Comparison of ENCODE assay signal across 8 cellular contexts in the genomic region with DNA sequence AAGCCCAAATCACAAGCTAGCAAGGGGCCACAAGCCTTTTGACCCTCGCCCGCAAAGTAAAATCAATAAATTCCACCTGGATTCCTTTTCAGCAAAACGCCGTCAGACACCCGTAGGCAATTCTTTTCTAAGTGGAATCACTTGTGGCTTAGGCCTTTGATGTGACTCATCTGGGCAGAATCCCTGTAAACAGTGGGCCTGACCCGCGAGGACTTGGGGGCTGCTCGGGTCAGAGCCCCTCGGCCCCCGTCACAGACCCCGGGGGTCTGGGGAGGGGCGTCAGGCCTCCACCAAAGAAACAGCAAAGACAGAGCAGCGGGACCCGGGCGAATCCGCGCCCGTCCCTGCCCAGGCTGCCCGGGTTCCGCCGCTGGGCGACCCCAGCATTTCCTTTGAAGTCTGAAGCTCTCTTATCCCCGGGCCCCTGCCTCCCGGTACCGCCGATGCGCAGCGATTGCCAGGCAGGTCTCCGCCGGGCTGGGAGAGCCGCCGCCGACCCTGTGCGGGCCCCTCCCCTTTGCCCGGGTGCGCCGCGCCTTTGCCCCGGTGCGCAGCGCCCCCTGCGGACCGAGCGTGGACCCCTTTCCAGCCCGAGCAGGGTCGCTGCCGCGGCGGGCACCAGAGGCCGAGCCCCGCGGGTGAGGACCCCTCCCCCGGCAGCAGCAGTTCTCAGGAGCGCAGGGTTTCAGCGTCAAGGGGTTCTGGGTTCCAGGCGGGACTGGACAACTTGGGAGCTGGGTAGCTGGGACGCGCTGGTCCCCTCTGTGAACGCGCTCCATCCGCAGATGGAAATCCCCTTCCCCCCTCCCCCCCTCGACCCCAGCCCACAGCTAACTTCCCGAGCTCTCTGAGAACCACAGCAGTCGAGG.
DNase-seq lines count a peak whose midpoint lies in the region; ATAC-seq, FAIRE-seq and TF ChIP-seq lines count a peak whose summit lies in the region.

No MANE protein-coding gene starts in this region.

- H3K4me1 ChIP-seq in H1 (replicated peaks in 1 of 4; ENCODE audit: control insufficient read depth in 3 of 4, insufficient read depth in 4 of 4, low read length in 3 of 4): peaks cover 0 to 4% (median 3%) of the 10 kb centered on the region in 4 experiments; a peak in 3 of 7 replicates

- no peak overlapping the region for H3K27ac Mint-ChIP-seq in osteocyte (ENCODE audit: unreplicated experiment)

- H3K9ac ChIP-seq in H1 (replicated peaks in 1 of 4; ENCODE audit: extremely low read depth in 1 of 4, low read depth in 3 of 4, low read length in 3 of 4): no peak overlapping the region; a peak in 2 of 7 replicates

- H3K4me3 ChIP-seq in HFF-Myc (replicated peaks; ENCODE audit: low read depth, low read length) (peak overlapping the region; percentile 24; the same call in 1 of the 2 replicates), H1 (ENCODE audit: extremely low read depth in 1 of 4, insufficient read depth in 2 of 4, low read depth in 3 of 4, low read length in 4 of 4) (peak overlapping the region; percentile 17 to 63 (median 36))

- H3K27me3 Mint-ChIP-seq in osteocyte (ENCODE audit: unreplicated experiment): peaks cover 43% of the 10 kb centered on the region

- H3K9me3 Mint-ChIP-seq in osteocyte (ENCODE audit: unreplicated experiment): no peaks in the 10 kb centered on the region

- H3K4me1 Mint-ChIP-seq in osteocyte (ENCODE audit: unreplicated experiment): peaks cover 6% of the 10 kb centered on the region

- H2BK20ac ChIP-seq in H1 (ENCODE audit: low read length): 0 out of 2 replicates have a peak overlapping the region, but pooled peaks have one; percentile 18

- no peaks in the 10 kb centered on the region for H3K36me3 ChIP-seq in H1 (ENCODE audit: control insufficient read depth in 2 of 4, insufficient read depth in 4 of 4, low read length in 3 of 4)

- H3K18ac ChIP-seq in H1 (ENCODE audit: extremely low read depth, low read length): peak overlapping the region; percentile 51

- ATAC-seq in HG03159 (IDR thresholded peaks at IDR 0.05; ENCODE audit: unreplicated experiment): no peak

- peak overlapping the region; percentile 83; the same call in 1 of the 2 replicates for H4K8ac ChIP-seq in H1 (ENCODE audit: extremely low read depth, insufficient read depth, low read length)

- WGBS in H1 (ENCODE audit: extremely low coverage in 1 of 2, insufficient coverage in 1 of 2, insufficient read length in 1 of 2, insufficient replicate concordance in 2 of 2, low coverage in 1 of 2, low lambda C conversion rate in 2 of 2, missing lambda C conversion rate in 1 of 2), 2 experiments: 13% methylated on average over 44 of the region's 64 CpGs; no CpG with 5 or more reads in 1 of the 2 experiments

- CTCF ChIA-PET in H1 (lab: Charles Lee; ENCODE audit: partially characterized antibody): interaction anchor here (0.6 to 3.5 kb wide), 26 partner anchors 8 to 1107 kb away, joined by 3 to 27 read pairs (median 3); no protein-coding TSS in a partner anchor

- POLR2A ChIA-PET in H1 (lab: Charles Lee; ENCODE audit: partially characterized antibody): interaction anchor here (1.1 to 1.8 kb wide), 4 partner anchors 9 to 46 kb away, joined by 4 to 6 read pairs (median 4); no protein-coding TSS in a partner anchor

- H2AFZ ChIP-seq in H1 (ENCODE audit: low read length): no peak overlapping the region

- H3K27ac ChIP-seq in H1 (ENCODE audit: low read depth, low read length): no peak overlapping the region

- TF ChIP-seq POLR2A in H1 (IDR thresholded peaks at IDR 0.05; ENCODE audit: control extremely low read depth in 1 of 2, low read depth in 2 of 2, low read length in 2 of 2): no peak

- H3K56ac ChIP-seq in H1 (replicated peaks; ENCODE audit: insufficient read length, low read depth, low read length): no peak overlapping the region

- H3K79me1 ChIP-seq in H1 (ENCODE audit: low read depth, low read length): no peaks in the 10 kb centered on the region

- no peaks in the 10 kb centered on the region for H3K79me2 ChIP-seq in H1 (ENCODE audit: control insufficient read depth in 1 of 2, insufficient read depth in 2 of 2, low read length in 2 of 2)

- H2BK120ac ChIP-seq in H1 (replicated peaks; ENCODE audit: low read depth, low read length): no peak overlapping the region

- H4K20me1 ChIP-seq in H1 (replicated peaks in 1 of 2; ENCODE audit: control insufficient read depth in 1 of 2, insufficient read depth in 2 of 2, low read length in 2 of 2): no peaks in the 10 kb centered on the region

- peaks cover 3% of the 10 kb centered on the region for H3K36me3 Mint-ChIP-seq in osteocyte (ENCODE audit: unreplicated experiment)

- H4K5ac ChIP-seq in H1 (ENCODE audit: insufficient read length, low read depth, low read length): no peak overlapping the region

- peak; percentile 67 to 83 for TF ChIP-seq RAD21 in H1 (IDR thresholded peaks at IDR 0.05 in 1 of 2, conservative IDR thresholded peaks at IDR 0.05 in 1 of 2; ENCODE audit: low read depth in 2 of 2, low read length in 2 of 2)

- no peak overlapping the region for H3K4ac ChIP-seq in H1 (replicated peaks; ENCODE audit: insufficient read length, low read depth, low read length)

- H3K9me3 ChIP-seq in H1 (ENCODE audit: insufficient read depth in 2 of 2, low read depth in 1 of 2, low read length in 1 of 2): no peaks in the 10 kb centered on the region; a peak in 1 of 4 replicates

- TF ChIP-seq CTCF in HFF-Myc (IDR thresholded peaks at IDR 0.05; ENCODE audit: low read depth, low read length, missing control alignments) (peak; percentile 63), H1 (IDR thresholded peaks at IDR 0.05; ENCODE audit: control extremely low read depth in 1 of 3, insufficient read depth in 1 of 3, low read depth in 1 of 3, low read length in 3 of 3) (peak; percentile 72 to 85 (median 72)), osteocyte (IDR thresholded peaks at IDR 0.05) (peak; percentile 65)

- peaks cover 0 to 10% (median 8%) of the 10 kb centered on the region in 4 experiments; a peak in 5 of 7 replicates for H3K27me3 ChIP-seq in H1 (replicated peaks in 1 of 4; ENCODE audit: control insufficient read depth in 3 of 4, extremely low read depth in 1 of 4, insufficient read depth in 3 of 4, low read length in 3 of 4)

- H2BK5ac ChIP-seq in H1 (ENCODE audit: low read depth, low read length): 0 out of 2 replicates have a peak overlapping the region, but pooled peaks have one; percentile 35

- no peaks in the 10 kb centered on the region for H3K23me2 ChIP-seq in H1 (ENCODE audit: low read depth, low read length)

- H2BK15ac ChIP-seq in H1 (ENCODE audit: low read length): no peak overlapping the region

- DNase-seq in HFF-Myc (ENCODE audit: extremely low read depth, low read depth) (no peak), H1 (ENCODE audit: low read depth in 1 of 2, low spot score in 2 of 2) (peak; percentile 41 to 91), osteocyte (ENCODE audit: extremely low spot score, unreplicated experiment) (no peak), anterior cingulate cortex (lab: John Stamatoyannopoulos, UW) (no peak), DMS153 treated with DMSO at 0.1 percent for 48 hours (lab: John Stamatoyannopoulos, UW; ENCODE audit: unreplicated experiment) (no peak), pons (ENCODE audit: low spot score) (no peak)
- peak; percentile 21 to 40 for DNase-seq in activated CD4-positive, alpha-beta T cell treated with anti-CD3 and anti-CD28 coated beads for 24 hours (ENCODE audit: low read depth in 2 of 2)

- FAIRE-seq in H1 (lab: Jason Lieb, UNC): no peak

- TF ChIP-seq EP300 in H1 (IDR thresholded peaks at IDR 0.05; ENCODE audit: borderline replicate concordance in 1 of 2, low read depth in 2 of 2, low read length in 2 of 2): no peak

- no peak overlapping the region for H2AK5ac ChIP-seq in H1 (ENCODE audit: low read depth, low read length)

- H3K4me2 ChIP-seq in H1 (ENCODE audit: insufficient read depth in 1 of 2, low read depth in 2 of 2, low read length in 2 of 2): peak overlapping the region; percentile 64 to 70

- H2BK12ac ChIP-seq in H1 (ENCODE audit: low read depth, low read length): 0 out of 2 replicates have a peak overlapping the region, but pooled peaks have one; percentile 43

- H3K4me3 Mint-ChIP-seq in osteocyte (ENCODE audit: unreplicated experiment): peak overlapping the region; percentile 10

- H3K14ac ChIP-seq in H1 (ENCODE audit: insufficient read length): no peak overlapping the region

- no peak overlapping the region for H4K91ac ChIP-seq in H1 (replicated peaks; ENCODE audit: insufficient read length, low read length)

- H3K23ac ChIP-seq in H1 (ENCODE audit: insufficient read length): no peak overlapping the region

Comparison
In these comparisons a context has a peak if more than half of its experiments do, and no peak if none do; other contexts are left out.
1. DNase-seq: peak in activated CD4-positive, alpha-beta T cell treated with anti-CD3 and anti-CD28 coated beads for 24 hours (2 of 2) and H1 (2 of 2); none in HFF-Myc (single experiment), osteocyte (single experiment), anterior cingulate cortex (0 of 58), DMS153 treated with DMSO at 0.1 percent for 48 hours (single experiment) and pons (single experiment).
2. Peak in every context shown above with its lines, with median percentiles within 50 percentile points of each other: CTCF ChIP-seq.